Comparison of ENCODE assay signal across 27 cellular contexts in genomic region chr1:78880223-78880622, GRCh38.
"Had no signal": no experiment of that assay in that cellular context is flagged by ENCODE, and none has a peak within 500 bp of the region (broad histone marks: within the 10 kb centered on the region; RNA-seq: fewer than 3 reads in every experiment).

No MANE protein-coding gene starts in this region.

- DNase-seq: stimulated activated CD4-positive, alpha-beta T cell treated with anti-CD3 and anti-CD28 coated beads, Interleukin-2, amount 100 ng/mL, for 48 hours; stimulated activated CD4-positive, alpha-beta T cell treated with anti-CD3 and anti-CD28 coated beads, Interleukin-4, amount 100 ng/mL, for 1 hour; stimulated activated CD4-positive, alpha-beta T cell treated with anti-CD3 and anti-CD28 coated beads, Interleukin-4, amount 100 ng/mL, for 24 hours; stimulated activated CD4-positive, alpha-beta T cell treated with anti-CD3 and anti-CD28 coated beads, Interleukin-4, amount 100 ng/mL, for 4 hours; stimulated activated CD8-positive, alpha-beta memory T cell treated with anti-CD3 and anti-CD28 coated beads, Interleukin-4, amount 100 ng/mL, for 48 hours; stimulated activated naive B cell treated with anti-CD40 and anti-IgM and Interleukin-4, amounts not matched to agents 10 μg/mL and 1 μg/mL and 100 μg/mL, for 72 hours; stimulated activated naive CD4-positive, alpha-beta T cell; stimulated activated naive CD4-positive, alpha-beta T cell treated with Interleukin-2 at 50 U/mL for 16 hours; stimulated activated naive CD8-positive, alpha-beta T cell treated with anti-CD3 and anti-CD28 coated beads, Interleukin-15, amount 100 ng/mL, for 72 hours; stimulated activated naive CD8-positive, alpha-beta T cell treated with anti-CD3 and anti-CD28 coated beads, Interleukin-15, Interleukin-2, amounts not matched to agents 100 U/mL and 50 U/mL, for 24 hours; stomach; substantia nigra; testis; thyroid gland; tibial artery; transverse colon; trophoblast cell; upper lobe of left lung; upper lobe of right lung; uterus had no signal

- H3K4me1 ChIP-seq: suprapubic skin, testis, transverse colon, upper lobe of right lung, uterus, vagina had no signal

- H3K27ac ChIP-seq: stomach, suprapubic skin, testis, thoracic aorta, thyroid gland, tibial artery, tibial nerve, transverse colon, upper lobe of left lung, upper lobe of right lung, uterus, vagina had no signal

- H3K27me3 ChIP-seq: stomach, suprapubic skin, testis, thyroid gland, tibial artery, tibial nerve, transverse colon, upper lobe of left lung, upper lobe of right lung, uterus, vagina had no signal

- H3K4me3 ChIP-seq: stomach, suprapubic skin, testis, thoracic aorta, thyroid gland, tibial artery, tibial nerve, transverse colon, upper lobe of left lung, upper lobe of right lung, uterus, vagina had no signal

- H3K9me3 ChIP-seq: stomach, suprapubic skin, testis, thoracic aorta, thyroid gland, tibial artery, tibial nerve, transverse colon, upper lobe of left lung, upper lobe of right lung, uterus, vagina had no signal

- FAIRE-seq: urothelium cell line had no signal

- ATAC-seq: stimulated activated effector memory CD8-positive, alpha-beta T cell treated with anti-CD3 and anti-CD28 coated beads, Interleukin-12 subunit alpha, Interleukin-12 subunit beta, amount 100 ng/mL, for 72 hours; stimulated activated memory B cell treated with anti-CD40 and anti-IgM and Interleukin-4, amounts not matched to agents 10 μg/mL and 1 μg/mL and 100 μg/mL, for 72 hours; stimulated activated naive B cell treated with anti-CD40 and anti-IgM and Interleukin-4, amounts not matched to agents 10 μg/mL and 1 μg/mL and 100 μg/mL, for 72 hours; stimulated activated naive CD8-positive, alpha-beta T cell treated with anti-CD3 and anti-CD28 coated beads, Interleukin-15, amount 100 ng/mL, for 72 hours; stimulated activated naive CD8-positive, alpha-beta T cell treated with anti-CD3 and anti-CD28 coated beads, Interleukin-15, Interleukin-2, amounts not matched to agents 100 U/mL and 50 U/mL, for 24 hours; upper lobe of right lung had no signal

- H3K36me3 ChIP-seq: stomach, suprapubic skin, thoracic aorta, thyroid gland, tibial artery, tibial nerve, transverse colon, upper lobe of left lung, upper lobe of right lung, uterus, vagina had no signal
